24 cellular contexts compared by ENCODE assay signal in genomic region chr9:126057036-126057435, GRCh38.
A peak's percentile ranks its signal among the peaks of the same experiment; 100 is the strongest.
DNase-seq lines count a peak whose midpoint lies in the region; TF ChIP-seq lines count a peak whose summit lies in the region.
"Had no signal": no experiment of that assay in that cellular context is flagged by ENCODE, and none has a peak within 500 bp of the region (broad histone marks: within the 10 kb centered on the region; RNA-seq: fewer than 3 reads in every experiment).

No MANE protein-coding gene starts in this region.

- peak; percentile 63 for DNase-seq in NCI-H748 (lab: John Stamatoyannopoulos, UW; ENCODE audit: unreplicated experiment)
- DNase-seq in NCI-H748 treated with DMSO at 0.1 percent for 48 hours (lab: John Stamatoyannopoulos, UW): no peak
- DNase-seq in NCI-H1417 (lab: John Stamatoyannopoulos, UW): peak in 2 of 3 experiments; percentile 79 to 94
- DNase-seq in SJCRH30: peak in 1 of 2 experiments; percentile 52
- DNase-seq in sigmoid colon: peak; percentile 57
- DNase-seq in SK-N-DZ (ENCODE audit: low spot score): no peak
- DNase-seq in lower leg skin (ENCODE audit: low spot score in 2 of 2): no peak
- DNase-seq in cerebellar cortex (ENCODE audit: low spot score): no peak
- DNase-seq: activated CD4-positive, alpha-beta memory T cell treated with anti-CD3 and anti-CD28 coated beads, Interleukin-2, amount 10 ng/mL, durations not matched to agents 7 days and 5 days; activated CD8-positive, alpha-beta memory T cell treated with anti-CD3 and anti-CD28 coated beads, Interleukin-2, amount 50 U/mL, for 4 hours; activated naive CD4-positive, alpha-beta T cell treated with anti-CD3 and anti-CD28 coated beads, Interleukin-2, amount 10 ng/mL, durations not matched to agents 7 days and 5 days; body of pancreas; Calu3; DND-41; foreskin melanocyte; GF-D8; heart right ventricle; Karpas-422; kidney glomerular epithelial cell; PC-9; SW 1271; T-helper 9 cell; upper lobe of left lung had no signal

- H3K4me1 ChIP-seq in SJCRH30 (no peaks in the 10 kb centered on the region), sigmoid colon (peaks cover 0 to 4% (median 0%) of the 10 kb centered on the region in 4 donors)
- H3K4me1 ChIP-seq: body of pancreas, heart right ventricle, upper lobe of left lung had no signal

- WGBS in sigmoid colon, 2 donors: 29 to 75% methylated on average over 12 of the region's 12 CpGs
- WGBS in lower leg skin, 2 donors: 85 to 88% methylated on average over 12 of the region's 12 CpGs

- no peak for TF ChIP-seq EP300 in sigmoid colon (IDR thresholded peaks at IDR 0.05)

- H3K27me3 ChIP-seq in SJCRH30 (peaks cover 5% of the 10 kb centered on the region; the same call in 1 of the 2 replicates), sigmoid colon (peaks cover 0 to 14% (median 0%) of the 10 kb centered on the region in 3 donors)
- H3K27me3 ChIP-seq: body of pancreas, upper lobe of left lung had no signal

- intact Hi-C loops in sigmoid colon (cut with DNase I): no loop called here
- intact Hi-C loops in lower leg skin (cut with DNase I; ENCODE audit: low total_unique reads): no loop called here

- H3K4me3 ChIP-seq in SJCRH30 (peak overlapping the region; percentile 49), sigmoid colon (no peak overlapping the region), lower leg skin (ENCODE audit: low read depth, poor library complexity, severe bottlenecking) (no peak overlapping the region)
- H3K4me3 ChIP-seq: body of pancreas, heart right ventricle, lung, PC-9, upper lobe of left lung had no signal

- H3K27ac ChIP-seq in SJCRH30: no peak overlapping the region
- no peak overlapping the region for H3K27ac ChIP-seq in sigmoid colon
- H3K27ac ChIP-seq: body of pancreas, heart right ventricle, PC-9, upper lobe of left lung had no signal

- H3K36me3 ChIP-seq in SJCRH30 (no peaks in the 10 kb centered on the region), sigmoid colon (no peaks in the 10 kb centered on the region)
- H3K36me3 ChIP-seq: heart right ventricle, upper lobe of left lung had no signal

- no peak for TF ChIP-seq CTCF in sigmoid colon (IDR thresholded peaks at IDR 0.05)
- TF ChIP-seq CTCF in lower leg skin (IDR thresholded peaks at IDR 0.05): no peak

- TF ChIP-seq POLR2A in sigmoid colon (IDR thresholded peaks at IDR 0.05) (no peak), lower leg skin (IDR thresholded peaks at IDR 0.05) (no peak)

- no peaks in the 10 kb centered on the region for H3K9me3 ChIP-seq in SJCRH30 (replicated peaks)
- H3K9me3 ChIP-seq in sigmoid colon: no peaks in the 10 kb centered on the region
- H3K9me3 ChIP-seq: body of pancreas, heart right ventricle, upper lobe of left lung had no signal

Comparison
In these comparisons a context has a peak if more than half of its experiments do, and no peak if none do; other contexts are left out.
1. DNase-seq: peak in NCI-H748 (single experiment), NCI-H1417 (2 of 3) and sigmoid colon (single experiment); none in NCI-H748 treated with DMSO at 0.1 percent for 48 hours (single experiment), SK-N-DZ (single experiment), lower leg skin (0 of 2) and cerebellar cortex (single experiment).